Comparison of ENCODE assay signal across 8 cellular contexts in the genomic region with DNA sequence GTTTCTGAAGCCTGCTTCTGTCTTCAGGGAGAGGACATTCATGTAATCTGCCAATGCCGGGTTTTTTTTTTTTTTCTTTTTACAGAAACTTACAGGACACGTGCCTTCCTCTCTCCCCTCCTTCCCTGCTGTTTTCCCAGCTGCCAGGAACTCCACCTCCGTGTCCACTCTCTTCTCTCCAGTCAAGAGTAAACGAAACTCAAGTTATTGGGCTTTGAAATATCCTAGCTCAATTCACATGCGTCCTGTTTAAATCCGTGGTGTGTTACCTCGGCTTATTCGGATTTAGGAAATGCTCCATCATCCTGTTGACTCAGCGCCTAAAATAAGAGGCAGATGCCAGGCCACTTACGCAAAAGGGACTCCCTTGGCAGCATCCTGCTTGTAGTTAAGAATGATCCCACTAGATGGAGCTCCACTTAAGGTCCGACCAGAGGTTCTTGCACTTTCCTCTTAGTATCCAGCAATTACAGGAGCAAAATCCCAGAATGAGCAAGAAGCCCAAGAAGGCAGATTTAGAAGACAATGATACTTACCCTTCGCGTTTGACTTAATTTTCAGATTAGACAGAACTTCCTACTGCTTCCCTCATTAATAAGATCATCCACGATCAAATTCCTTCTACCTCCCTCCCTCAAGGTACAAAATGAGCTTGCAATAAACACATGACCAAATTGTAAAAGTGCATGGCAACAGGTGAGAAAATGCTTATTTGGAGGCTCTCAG.
DNase-seq lines count a peak whose midpoint lies in the region; ATAC-seq and TF ChIP-seq lines count a peak whose summit lies in the region.

No MANE protein-coding gene starts in this region.

- H3K36me3 ChIP-seq in left lung: no peaks in the 10 kb centered on the region

- H3K9me3 ChIP-seq in left lung: no peaks in the 10 kb centered on the region

- ATAC-seq in left lung (peak; percentile 97), GM19023 (IDR thresholded peaks at IDR 0.05; ENCODE audit: unreplicated experiment) (no peak)

- H3K27me3 ChIP-seq in left lung: no peaks in the 10 kb centered on the region

- DNase-seq in HPDE6-E6E7 (ENCODE audit: extremely low spot score) (peak; percentile 76), NCI-H748 treated with DMSO at 0.1 percent for 48 hours (lab: John Stamatoyannopoulos, UW) (peak; percentile 82), ecto neural progenitor cell (ENCODE audit: low spot score) (peak; percentile 64), left lung (peak in 1 of 2 donors; percentile 71)
- peak; percentile 46 to 67 for DNase-seq in activated CD4-positive, alpha-beta T cell treated with anti-CD3 and anti-CD28 coated beads, Interleukin-2, amount 50 U/mL, for 48 hours
- DNase-seq in stimulated activated CD4-positive, alpha-beta T cell treated with anti-CD3 and anti-CD28 coated beads, Interleukin-2, amount 100 ng/mL, for 4 hours (ENCODE audit: low read depth): peak; percentile 50

- H3K27ac ChIP-seq in left lung: peak overlapping the region; percentile 77 to 78

- intact Hi-C loops in left lung (cut with DNase I): no loop called here

- peak; percentile 85 for TF ChIP-seq CTCF in GM12873 (IDR thresholded peaks at IDR 0.05; ENCODE audit: insufficient read depth, low read depth, low read length, missing control alignments)
- peak; percentile 63 to 93 for TF ChIP-seq CTCF in left lung (IDR thresholded peaks at IDR 0.05)

- H3K4me1 ChIP-seq in left lung: peaks cover 4 to 26% of the 10 kb centered on the region in 2 donors

- H3K4me3 ChIP-seq in left lung: peak overlapping the region in 1 of 2 donors; percentile 23
